9 cellular contexts compared by ENCODE assay signal in the genomic region with DNA sequence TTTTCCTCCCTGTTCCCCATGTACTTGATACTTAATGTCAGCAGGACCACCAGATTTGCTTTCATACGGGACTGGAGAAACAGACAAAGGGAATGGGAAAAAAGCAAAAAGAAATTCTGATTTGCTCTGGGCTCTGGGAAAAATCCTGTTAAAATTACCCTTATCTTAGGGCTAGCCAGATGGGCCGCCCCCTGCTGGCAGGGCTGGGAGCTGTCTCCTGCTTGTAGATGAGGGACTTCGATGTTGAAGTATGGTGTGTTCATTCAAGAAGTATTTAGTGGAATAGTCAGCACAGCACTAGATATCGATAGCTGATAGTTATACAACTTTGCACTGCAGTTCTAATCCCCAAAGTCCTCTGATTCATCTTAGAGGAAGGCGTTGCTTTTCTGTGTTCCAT. TPM values are rescaled to one million over a fixed set of nuclear protein-coding genes. Genes with fewer than 3 reads are reported as not detected.
DNase-seq lines count a peak whose midpoint lies in the region; ATAC-seq and TF ChIP-seq lines count a peak whose summit lies in the region.
"Had no signal": no experiment of that assay in that cellular context is flagged by ENCODE, and none has a peak within 500 bp of the region (broad histone marks: within the 10 kb centered on the region; RNA-seq: fewer than 3 reads in every experiment).

No MANE protein-coding gene starts in this region.

- 56% methylated on average over 5 of the region's 5 CpGs for WGBS in liver

- peaks cover 1% of the 10 kb centered on the region; the same call in 1 of the 2 replicates for H3K36me3 ChIP-seq in H7 (replicated peaks; ENCODE audit: control insufficient read depth, insufficient read depth, low read length)
- peaks cover 3 to 26% (median 13%) of the 10 kb centered on the region in 4 donors for H3K36me3 ChIP-seq in liver (ENCODE audit: control insufficient read depth in 4 of 4, insufficient read depth in 3 of 4, low read depth in 1 of 4, low read length in 3 of 4)

- POLR2A ChIA-PET in MCF 10A (lab: Yijun Ruan, JAX) = interaction anchor here (1.4 kb wide), 1 partner anchor 36 kb away, joined by 3 read pairs; no protein-coding TSS in a partner anchor

- peaks cover 36% of the 10 kb centered on the region for H3K27me3 Mint-ChIP-seq in MCF 10A (ENCODE audit: insufficient read depth, unreplicated experiment)

- ATAC-seq in GM21529 (IDR thresholded peaks at IDR 0.05; ENCODE audit: unreplicated experiment) = no peak
- no peak for ATAC-seq in GM19395 (IDR thresholded peaks at IDR 0.05; ENCODE audit: unreplicated experiment)

- H3K4me3 Mint-ChIP-seq in MCF 10A (ENCODE audit: unreplicated experiment) = no peak overlapping the region

- no peaks in the 10 kb centered on the region for H3K9me3 ChIP-seq in liver (ENCODE audit: control insufficient read depth in 4 of 4, low read length in 3 of 4)
- H3K9me3 ChIP-seq: HAP-1 had no signal

- no peak overlapping the region for H3K27ac ChIP-seq in liver (ENCODE audit: low read depth in 1 of 2, low read length in 2 of 2)

- H3K4me3 ChIP-seq in H7 (ENCODE audit: insufficient read depth, low read depth, low read length) (no peak overlapping the region), liver (ENCODE audit: low read depth in 1 of 3, low read length in 3 of 3) (no peak overlapping the region)
- H3K4me3 ChIP-seq: HAP-1 had no signal

- TF ChIP-seq CTCF in MCF 10A (IDR thresholded peaks at IDR 0.05; ENCODE audit: unreplicated experiment) (peak; percentile 40), liver (IDR thresholded peaks at IDR 0.05; ENCODE audit: low read depth, low read length, missing input control) (peak; percentile 66)

- DNase-seq in AG08396 (ENCODE audit: low spot score) = peak; percentile 50
- peak; percentile 74 for DNase-seq in H7
- DNase-seq in T-helper 9 cell = peak; percentile 50
- DNase-seq in MCF 10A (ENCODE audit: unreplicated experiment) = peak; percentile 45
- DNase-seq in stimulated activated CD8-positive, alpha-beta memory T cell treated with anti-CD3 and anti-CD28 coated beads, Interleukin-7, amount 100 ng/mL, for 24 hours (ENCODE audit: low read depth) = peak; percentile 33

- no peaks in the 10 kb centered on the region for H3K9me3 Mint-ChIP-seq in MCF 10A (ENCODE audit: unreplicated experiment)

- H3K27me3 ChIP-seq in H7 (ENCODE audit: control insufficient read depth, insufficient read depth, low read length) (no peaks in the 10 kb centered on the region; the same call in 1 of the 2 replicates), liver (ENCODE audit: control insufficient read depth in 4 of 4, insufficient read depth in 4 of 4, low read length in 3 of 4) (no peaks in the 10 kb centered on the region)

- no TSS peak for BruUV-seq in MCF 10A (replicated peaks; lab: Mats Ljungman, UMichigan)

- H3K4me1 ChIP-seq in liver (ENCODE audit: control insufficient read depth in 4 of 4, insufficient read depth in 4 of 4, low read length in 3 of 4) = no peaks in the 10 kb centered on the region
- H3K4me1 ChIP-seq: HAP-1 had no signal

- no peak overlapping the region for H3K9ac ChIP-seq in liver (ENCODE audit: low read depth in 1 of 2, low read length in 2 of 2)

- H3K36me3 Mint-ChIP-seq in MCF 10A (ENCODE audit: insufficient read depth, unreplicated experiment) = peaks cover 20% of the 10 kb centered on the region

- H3K27ac Mint-ChIP-seq in MCF 10A (ENCODE audit: low read depth, unreplicated experiment) = no peak overlapping the region

- intact Hi-C loops in MCF 10A (cut with micrococcal nuclease) = loop anchor here (1.0 to 2.0 kb wide), 2 partner anchors 103 to 421 kb away; no protein-coding TSS in a partner anchor

- CTCF ChIA-PET in MCF 10A (lab: Yijun Ruan, JAX) = interaction anchor here (0.5 to 5.1 kb wide), 19 partner anchors 9 to 419 kb away, joined by 3 to 52 read pairs (median 4); no protein-coding TSS in a partner anchor

- no peaks in the 10 kb centered on the region for H3K4me1 Mint-ChIP-seq in MCF 10A (ENCODE audit: insufficient read depth, unreplicated experiment)

- TF ChIP-seq RAD21 in liver (IDR thresholded peaks at IDR 0.05) = peak; percentile 66 to 77

TF ChIP-seq in liver, 16 proteins besides CTCF, POLR2A, EP300 and RAD21:
- TF ChIP-seq TAF1 (conservative IDR thresholded peaks at IDR 0.05) (no peak), HNF4A (conservative IDR thresholded peaks at IDR 0.05) (no peak), GABPA (IDR thresholded peaks at IDR 0.05 in 1 of 2, conservative IDR thresholded peaks at IDR 0.05 in 1 of 2) (no peak), RXRA (IDR thresholded peaks at IDR 0.05) (no peak), ATF3 (IDR thresholded peaks at IDR 0.05) (no peak), FOXA1 (IDR thresholded peaks at IDR 0.05) (no peak), FOXA2 (IDR thresholded peaks at IDR 0.05) (no peak), HNF4G (IDR thresholded peaks at IDR 0.05) (no peak), NR2F2 (IDR thresholded peaks at IDR 0.05) (no peak), EGR1 (IDR thresholded peaks at IDR 0.05; ENCODE audit: low read depth in 2 of 2) (no peak), MAX (IDR thresholded peaks at IDR 0.05) (no peak), SP1 (IDR thresholded peaks at IDR 0.05) (no peak), JUND (IDR thresholded peaks at IDR 0.05) (no peak), ZBTB33 (IDR thresholded peaks at IDR 0.05) (no peak)
- TF ChIP-seq, protein P1, sequence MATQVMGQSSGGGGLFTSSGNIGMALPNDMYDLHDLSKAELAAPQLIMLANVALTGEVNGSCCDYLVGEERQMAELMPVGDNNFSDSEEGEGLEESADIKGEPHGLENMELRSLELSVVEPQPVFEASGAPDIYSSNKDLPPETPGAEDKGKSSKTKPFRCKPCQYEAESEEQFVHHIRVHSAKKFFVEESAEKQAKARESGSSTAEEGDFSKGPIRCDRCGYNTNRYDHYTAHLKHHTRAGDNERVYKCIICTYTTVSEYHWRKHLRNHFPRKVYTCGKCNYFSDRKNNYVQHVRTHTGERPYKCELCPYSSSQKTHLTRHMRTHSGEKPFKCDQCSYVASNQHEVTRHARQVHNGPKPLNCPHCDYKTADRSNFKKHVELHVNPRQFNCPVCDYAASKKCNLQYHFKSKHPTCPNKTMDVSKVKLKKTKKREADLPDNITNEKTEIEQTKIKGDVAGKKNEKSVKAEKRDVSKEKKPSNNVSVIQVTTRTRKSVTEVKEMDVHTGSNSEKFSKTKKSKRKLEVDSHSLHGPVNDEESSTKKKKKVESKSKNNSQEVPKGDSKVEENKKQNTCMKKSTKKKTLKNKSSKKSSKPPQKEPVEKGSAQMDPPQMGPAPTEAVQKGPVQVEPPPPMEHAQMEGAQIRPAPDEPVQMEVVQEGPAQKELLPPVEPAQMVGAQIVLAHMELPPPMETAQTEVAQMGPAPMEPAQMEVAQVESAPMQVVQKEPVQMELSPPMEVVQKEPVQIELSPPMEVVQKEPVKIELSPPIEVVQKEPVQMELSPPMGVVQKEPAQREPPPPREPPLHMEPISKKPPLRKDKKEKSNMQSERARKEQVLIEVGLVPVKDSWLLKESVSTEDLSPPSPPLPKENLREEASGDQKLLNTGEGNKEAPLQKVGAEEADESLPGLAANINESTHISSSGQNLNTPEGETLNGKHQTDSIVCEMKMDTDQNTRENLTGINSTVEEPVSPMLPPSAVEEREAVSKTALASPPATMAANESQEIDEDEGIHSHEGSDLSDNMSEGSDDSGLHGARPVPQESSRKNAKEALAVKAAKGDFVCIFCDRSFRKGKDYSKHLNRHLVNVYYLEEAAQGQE (IDR thresholded peaks at IDR 0.05) = no peak

RNA-seq across cellular contexts. Expression of gene BCORL1, which starts 45.8 kb away (rescaled TPM):
- 2.4 and 2.5 TPM in 2 replicates for total RNA-seq in H7 (2014; rRNA removed; shearing (Covaris generic))
- total RNA-seq in MCF 10A (2022) (2.9 and 5.1 TPM in 2 replicates), liver (1 to 10 TPM; 1.7 to 5.3 TPM)
- polyA plus RNA-seq in liver = 1 to 10 TPM; 2.0 to 2.2 TPM
